ENCODE assay signal across 24 cellular contexts in genomic region chr10:17548162-17548561, GRCh38.
DNase-seq lines count a peak whose midpoint lies in the region; ATAC-seq and TF ChIP-seq lines count a peak whose summit lies in the region.
"Had no signal": no experiment of that assay in that cellular context is flagged by ENCODE, and none has a peak within 500 bp of the region (broad histone marks: within the 10 kb centered on the region; RNA-seq: fewer than 3 reads in every experiment).

No MANE protein-coding gene starts in this region.

- no peak overlapping the region for H3K27ac Mint-ChIP-seq in MCF 10A (ENCODE audit: low read depth, unreplicated experiment)
- H3K27ac Mint-ChIP-seq in central memory CD8-positive, alpha-beta T cell (ENCODE audit: low read depth), result peak overlapping the region; percentile 5
- H3K27ac Mint-ChIP-seq in activated naive CD8-positive, alpha-beta T cell treated with anti-CD3 and anti-CD28 coated beads for 36 hours, result no peak overlapping the region
- H3K27ac Mint-ChIP-seq: CD8-positive, alpha-beta T cell; GM23338 had no signal

- POLR2A ChIA-PET in MCF 10A (lab: Yijun Ruan, JAX), result no interaction called here

- dilution Hi-C loops in mammary epithelial cell (cut with HindIII; ENCODE audit: low sequenced_read_pairs), result no loop called here

- no peak overlapping the region for H3K4me3 ChIP-seq in mammary epithelial cell (replicated peaks in 1 of 3; ENCODE audit: insufficient read depth in 1 of 3, low read depth in 2 of 3, low read length in 3 of 3)
- H3K4me3 ChIP-seq in osteoblast (ENCODE audit: insufficient read depth, low read length), result no peak overlapping the region
- H3K4me3 ChIP-seq: BLaER1 treated with 17β-estradiol and CSF1 and Interleukin-3, amounts not matched to agents 10 nM and 100 nM; GM23338; HAP-1 had no signal

- H2AFZ ChIP-seq in mammary epithelial cell (ENCODE audit: low read depth, low read length) (no peak overlapping the region), osteoblast (ENCODE audit: low read length) (no peak overlapping the region)
- H2AFZ ChIP-seq: GM23338 had no signal

- H3K4me1 ChIP-seq in mammary epithelial cell (ENCODE audit: insufficient read depth, low read length) (no peaks in the 10 kb centered on the region), osteoblast (ENCODE audit: insufficient read depth, low read length) (no peaks in the 10 kb centered on the region)
- H3K4me1 ChIP-seq: BLaER1 treated with 17β-estradiol and CSF1 and Interleukin-3, amounts not matched to agents 10 nM and 100 nM; HAP-1 had no signal

- H3K4me1 Mint-ChIP-seq in MCF 10A (ENCODE audit: insufficient read depth, unreplicated experiment), result no peaks in the 10 kb centered on the region
- H3K4me1 Mint-ChIP-seq in central memory CD8-positive, alpha-beta T cell, result no peaks in the 10 kb centered on the region
- H3K4me1 Mint-ChIP-seq in activated naive CD8-positive, alpha-beta T cell treated with anti-CD3 and anti-CD28 coated beads for 36 hours, result peaks cover 1% of the 10 kb centered on the region
- H3K4me1 Mint-ChIP-seq: GM23338 had no signal

- ATAC-seq in central memory CD8-positive, alpha-beta T cell (replicated peaks; ENCODE audit: extremely low read depth, poor library complexity, severe bottlenecking), result no peak
- no peak for ATAC-seq in HG02642 (IDR thresholded peaks at IDR 0.05; ENCODE audit: poor library complexity, unreplicated experiment)
- ATAC-seq: CD8-positive, alpha-beta T cell; GM23338; Panc1 had no signal

- H3K9ac ChIP-seq in mammary epithelial cell (ENCODE audit: insufficient read depth, low read length), result no peak overlapping the region
- H3K9ac ChIP-seq: BLaER1 treated with 17β-estradiol and CSF1 and Interleukin-3, amounts not matched to agents 10 nM and 100 nM had no signal

- BruUV-seq in MCF 10A (replicated peaks; lab: Mats Ljungman, UMichigan), result no TSS peak
- BruUV-seq in mammary epithelial cell (replicated peaks; lab: Mats Ljungman, UMichigan), result no TSS peak

- H3K36me3 ChIP-seq in mammary epithelial cell (ENCODE audit: insufficient read depth, low read length) (no peaks in the 10 kb centered on the region), osteoblast (ENCODE audit: insufficient read depth, low read length) (no peaks in the 10 kb centered on the region)
- H3K36me3 ChIP-seq: BLaER1 treated with 17β-estradiol and CSF1 and Interleukin-3, amounts not matched to agents 10 nM and 100 nM; HAP-1 had no signal

- no peaks in the 10 kb centered on the region for H4K20me1 ChIP-seq in mammary epithelial cell (ENCODE audit: insufficient read depth, low read length)
- no peaks in the 10 kb centered on the region for H4K20me1 ChIP-seq in osteoblast (ENCODE audit: insufficient read depth, low read length)

- in situ Hi-C loops in mammary epithelial cell (cut with MboI; ENCODE audit: low sequenced_read_pairs in 2 of 2), result no loop called here
- in situ Hi-C loops in GM13977 (cut with MboI; ENCODE audit: low pct_unique_long_range_greater_than_20kb, low sequenced_read_pairs, unreplicated experiment), result no loop called here

- DNase-seq in MCF 10A (ENCODE audit: unreplicated experiment) (peak; percentile 20), mammary epithelial cell (no peak), erythroblast (lab: John Stamatoyannopoulos, UW) (peak; percentile 4 to 5), osteoblast (ENCODE audit: insufficient read length, low spot score, missing footprints) (peak; percentile 11), GM13977 (ENCODE audit: low spot score) (no peak)
- no peak for DNase-seq in central memory CD8-positive, alpha-beta T cell (ENCODE audit: low spot score in 2 of 2)
- no peak for DNase-seq in activated naive CD8-positive, alpha-beta T cell treated with anti-CD3 and anti-CD28 coated beads for 36 hours
- DNase-seq: 8988T; Calu3; CD8-positive, alpha-beta T cell; DMS153; MV-4-11; NCI-H1694; NCI-H2081; NCI-H2171 treated with DMSO at 0.1 percent for 48 hours; NCI-H446; NCI-H526; NK-92 treated with Interleukin-12 subunit alpha and Interleukin-12 subunit beta, amount 100 ng/mL, for 24 hours; SIG-M5 had no signal

- TF ChIP-seq CTCF in MCF 10A (IDR thresholded peaks at IDR 0.05; ENCODE audit: unreplicated experiment) (no peak), mammary epithelial cell (conservative IDR thresholded peaks at IDR 0.05 in 1 of 2, IDR thresholded peaks at IDR 0.05 in 1 of 2; ENCODE audit: extremely low read depth in 1 of 2, insufficient read depth in 1 of 2, low read depth in 1 of 2, low read length in 2 of 2) (no peak), osteoblast (IDR thresholded peaks at IDR 0.05; ENCODE audit: extremely low read depth, low read depth, low read length) (no peak), GM13977 (IDR thresholded peaks at IDR 0.05; ENCODE audit: extremely low read depth, insufficient read depth, missing control alignments) (no peak)

- no peak overlapping the region for H3K4me3 Mint-ChIP-seq in MCF 10A (ENCODE audit: unreplicated experiment)
- no peak overlapping the region for H3K4me3 Mint-ChIP-seq in central memory CD8-positive, alpha-beta T cell
- no peak overlapping the region for H3K4me3 Mint-ChIP-seq in activated naive CD8-positive, alpha-beta T cell treated with anti-CD3 and anti-CD28 coated beads for 36 hours
- H3K4me3 Mint-ChIP-seq: CD8-positive, alpha-beta T cell; GM23338 had no signal

- H3K79me2 ChIP-seq in mammary epithelial cell (ENCODE audit: insufficient read depth, low read length) (peaks cover 3% of the 10 kb centered on the region), osteoblast (ENCODE audit: insufficient read depth, low read length) (no peaks in the 10 kb centered on the region)

- WGBS in mammary epithelial cell (ENCODE audit: low coverage, missing lambda C conversion rate), result 83% methylated on average over 2 of the region's 2 CpGs

- H3K4me2 ChIP-seq in mammary epithelial cell (ENCODE audit: insufficient read depth, low read depth, low read length), result no peak overlapping the region
- H3K4me2 ChIP-seq in osteoblast (ENCODE audit: insufficient read depth, low read length), result no peak overlapping the region
- H3K4me2 ChIP-seq: BLaER1 treated with 17β-estradiol and CSF1 and Interleukin-3, amounts not matched to agents 10 nM and 100 nM; GM23338 had no signal

- no peak overlapping the region for H3K27ac ChIP-seq in mammary epithelial cell (ENCODE audit: insufficient read depth, low read depth, low read length)
- H3K27ac ChIP-seq in osteoblast (ENCODE audit: low read depth, low read length), result no peak overlapping the region
- H3K27ac ChIP-seq: BLaER1 treated with 17β-estradiol and CSF1 and Interleukin-3, amounts not matched to agents 10 nM and 100 nM had no signal

- H3K36me3 Mint-ChIP-seq in MCF 10A (ENCODE audit: insufficient read depth, unreplicated experiment), result no peaks in the 10 kb centered on the region
- peaks cover 2% of the 10 kb centered on the region for H3K36me3 Mint-ChIP-seq in central memory CD8-positive, alpha-beta T cell (ENCODE audit: insufficient read depth)
- no peaks in the 10 kb centered on the region for H3K36me3 Mint-ChIP-seq in activated naive CD8-positive, alpha-beta T cell treated with anti-CD3 and anti-CD28 coated beads for 36 hours
- H3K36me3 Mint-ChIP-seq: CD8-positive, alpha-beta T cell had no signal

- no peaks in the 10 kb centered on the region for H3K9me3 Mint-ChIP-seq in MCF 10A (ENCODE audit: unreplicated experiment)
- H3K9me3 Mint-ChIP-seq in central memory CD8-positive, alpha-beta T cell, result no peaks in the 10 kb centered on the region
- H3K9me3 Mint-ChIP-seq in activated naive CD8-positive, alpha-beta T cell treated with anti-CD3 and anti-CD28 coated beads for 36 hours, result peaks cover 2% of the 10 kb centered on the region
- H3K9me3 Mint-ChIP-seq: CD8-positive, alpha-beta T cell had no signal

- CTCF ChIA-PET in MCF 10A (lab: Yijun Ruan, JAX) (interaction anchor here (0.6 kb wide), 2 partner anchors 214 to 1878 kb away, joined by 3 to 4 read pairs; no protein-coding TSS in a partner anchor), mammary epithelial cell (lab: Charles Lee; ENCODE audit: low non-redundant PET) (interaction anchor here (0.7 kb wide), 1 partner anchor 54 kb away, joined by 6 read pairs; no protein-coding TSS in a partner anchor)

- intact Hi-C loops in MCF 10A (cut with micrococcal nuclease) (no loop called here), mammary epithelial cell (cut with micrococcal nuclease) (no loop called here)

- TF ChIP-seq POLR2A in erythroblast (IDR thresholded peaks at IDR 0.05; ENCODE audit: low read length), result no peak

- H3K9me3 ChIP-seq in mammary epithelial cell (replicated peaks; ENCODE audit: insufficient read depth, low read length) (no peaks in the 10 kb centered on the region), osteoblast (ENCODE audit: low read depth, low read length) (no peaks in the 10 kb centered on the region)
- H3K9me3 ChIP-seq: HAP-1 had no signal

- no peaks in the 10 kb centered on the region for H3K27me3 Mint-ChIP-seq in MCF 10A (ENCODE audit: insufficient read depth, unreplicated experiment)
- no peaks in the 10 kb centered on the region for H3K27me3 Mint-ChIP-seq in central memory CD8-positive, alpha-beta T cell
- H3K27me3 Mint-ChIP-seq in activated naive CD8-positive, alpha-beta T cell treated with anti-CD3 and anti-CD28 coated beads for 36 hours, result no peaks in the 10 kb centered on the region

- H3K27me3 ChIP-seq in mammary epithelial cell (ENCODE audit: insufficient read depth, low read length) (no peaks in the 10 kb centered on the region), osteoblast (ENCODE audit: insufficient read depth, low read length) (no peaks in the 10 kb centered on the region)
- H3K27me3 ChIP-seq: BLaER1 treated with 17β-estradiol and CSF1 and Interleukin-3, amounts not matched to agents 10 nM and 100 nM had no signal

Comparison
In these comparisons a context has a peak if more than half of its experiments do, and no peak if none do; other contexts are left out.
1. DNase-seq: peak in MCF 10A (single experiment), erythroblast (2 of 2) and osteoblast (single experiment); none in mammary epithelial cell (single experiment), central memory CD8-positive, alpha-beta T cell (0 of 2), GM13977 (single experiment) and activated naive CD8-positive, alpha-beta T cell treated with anti-CD3 and anti-CD28 coated beads for 36 hours (single experiment).